12 cellular contexts compared by ENCODE assay signal in the genomic region with DNA sequence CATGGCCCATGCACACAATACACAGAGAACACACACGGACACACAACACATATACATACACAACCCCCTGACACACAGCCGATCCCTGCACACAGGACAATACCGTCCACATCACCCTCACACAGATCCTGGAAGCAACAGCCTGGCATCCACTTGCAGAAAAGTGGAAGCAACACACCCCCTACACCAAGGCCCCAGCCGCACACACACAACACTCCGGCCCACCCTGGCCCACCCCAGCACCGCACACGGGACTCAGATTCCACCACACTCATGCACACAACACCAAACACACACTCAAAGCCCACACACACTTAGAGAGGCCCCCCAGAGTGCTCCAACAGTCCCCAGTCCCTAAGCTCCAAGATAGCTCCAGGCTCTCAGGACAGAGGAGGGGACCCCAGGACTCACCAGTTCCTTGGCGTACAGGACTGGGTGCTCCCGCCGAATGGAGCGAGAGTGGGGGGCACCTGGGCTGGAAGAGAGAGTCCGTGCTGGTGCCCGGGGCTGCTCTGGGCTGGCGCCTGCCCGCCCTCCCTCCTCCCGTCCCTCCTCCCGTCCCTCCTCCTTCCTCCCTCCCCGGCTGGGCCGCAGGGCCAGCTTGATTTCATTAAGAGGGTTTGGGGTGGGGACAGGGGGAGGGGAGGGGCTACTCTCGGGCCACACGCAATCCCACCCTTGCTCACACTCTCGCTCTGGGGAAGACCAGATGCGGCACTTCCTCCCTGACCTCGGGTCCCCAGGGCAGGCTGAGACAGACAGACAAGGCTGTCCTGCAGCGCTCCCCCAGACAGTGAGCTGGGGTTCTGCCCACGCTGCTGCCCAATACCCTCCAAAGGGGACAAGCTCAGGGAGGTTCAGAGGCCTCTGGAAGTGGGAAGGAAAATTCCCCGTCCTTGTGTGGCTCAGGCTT. TPM values are rescaled to one million over a fixed set of nuclear protein-coding genes. Genes with fewer than 3 reads are reported as not detected.
A peak's percentile ranks its signal among the peaks of the same experiment; 100 is the strongest.
DNase-seq lines count a peak whose midpoint lies in the region; ATAC-seq and TF ChIP-seq lines count a peak whose summit lies in the region.
"Had no signal": no experiment of that assay in that cellular context is flagged by ENCODE, and none has a peak within 500 bp of the region (broad histone marks: within the 10 kb centered on the region; RNA-seq: fewer than 3 reads in every experiment).

A gene with protein sequence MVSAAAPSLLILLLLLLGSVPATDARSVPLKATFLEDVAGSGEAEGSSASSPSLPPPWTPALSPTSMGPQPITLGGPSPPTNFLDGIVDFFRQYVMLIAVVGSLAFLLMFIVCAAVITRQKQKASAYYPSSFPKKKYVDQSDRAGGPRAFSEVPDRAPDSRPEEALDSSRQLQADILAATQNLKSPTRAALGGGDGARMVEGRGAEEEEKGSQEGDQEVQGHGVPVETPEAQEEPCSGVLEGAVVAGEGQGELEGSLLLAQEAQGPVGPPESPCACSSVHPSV (minus strand): TSS at position 526 of the 913 bp plus-strand sequence. CDS start 5,701 bp downstream, outside the sequence.

- DNase-seq in AG20443 (ENCODE audit: low spot score): peak; percentile 90
- DNase-seq in SK-N-MC (ENCODE audit: low read depth, low spot score): no peak
- DNase-seq in foreskin fibroblast: peak; percentile 79 to 92
- DNase-seq in osteocyte (ENCODE audit: extremely low spot score, unreplicated experiment): no peak
- no peak for DNase-seq in activated CD8-positive, alpha-beta memory T cell treated with anti-CD3 and anti-CD28 coated beads, Interleukin-2, amount 50 U/mL, for 4 hours
- no peak for DNase-seq in activated CD4-positive, alpha-beta T cell treated with anti-CD3 and anti-CD28 coated beads, Interleukin-2, amount 50 U/mL, for 4 hours
- no peak for DNase-seq in RWPE1 (ENCODE audit: low spot score)
- DNase-seq: activated CD4-positive, alpha-beta T cell treated with anti-CD3 and anti-CD28 coated beads for 36 hours; naive B cell had no signal

- H3K27ac ChIP-seq in SK-N-MC: no peak within 1 kb of the TSS
- H3K27ac ChIP-seq in RWPE1: no peak within 1 kb of the TSS

- CTCF ChIA-PET in RWPE1 (lab: Yijun Ruan, JAX): interaction anchor here (0.6 kb wide), 1 partner anchor 201 kb away, joined by 5 read pairs; no protein-coding TSS in a partner anchor

- no peaks in the 10 kb centered on the region for H3K27me3 Mint-ChIP-seq in osteocyte (ENCODE audit: unreplicated experiment)
- H3K27me3 Mint-ChIP-seq: activated CD4-positive, alpha-beta T cell treated with anti-CD3 and anti-CD28 coated beads for 36 hours had no signal

- H3K27ac Mint-ChIP-seq in osteocyte (ENCODE audit: unreplicated experiment): peak within 1 kb of the TSS; percentile 45
- H3K27ac Mint-ChIP-seq: activated CD4-positive, alpha-beta T cell treated with anti-CD3 and anti-CD28 coated beads for 36 hours; dendritic cell treated with granulocyte-macrophage colony-stimulating factor and Interleukin-4, amounts not matched to agents 40 ng/mL and 50 ng/mL, for 4 days had no signal

- no peak within 1 kb of the TSS for H3K4me3 Mint-ChIP-seq in osteocyte (ENCODE audit: unreplicated experiment)
- H3K4me3 Mint-ChIP-seq: activated CD4-positive, alpha-beta T cell treated with anti-CD3 and anti-CD28 coated beads for 36 hours; dendritic cell treated with granulocyte-macrophage colony-stimulating factor and Interleukin-4, amounts not matched to agents 40 ng/mL and 50 ng/mL, for 4 days; naive B cell had no signal

- H3K4me1 Mint-ChIP-seq in osteocyte (ENCODE audit: unreplicated experiment): peaks cover 11% of the 10 kb centered on the region
- H3K4me1 Mint-ChIP-seq: activated CD4-positive, alpha-beta T cell treated with anti-CD3 and anti-CD28 coated beads for 36 hours had no signal

- no peaks in the 10 kb centered on the region for H3K9me3 Mint-ChIP-seq in osteocyte (ENCODE audit: unreplicated experiment)
- H3K9me3 Mint-ChIP-seq: dendritic cell treated with granulocyte-macrophage colony-stimulating factor and Interleukin-4, amounts not matched to agents 40 ng/mL and 50 ng/mL, for 4 days; naive B cell had no signal

- no peaks in the 10 kb centered on the region for H3K36me3 ChIP-seq in SK-N-MC (ENCODE audit: insufficient read depth, low read length)

- POLR2A ChIA-PET in RWPE1 (lab: Yijun Ruan, JAX; ENCODE audit: low non-redundant PET): no interaction called here

- H3K4me3 ChIP-seq in SK-N-MC: peak within 1 kb of the TSS; percentile 67
- peak within 1 kb of the TSS; percentile 94 to 100 for H3K4me3 ChIP-seq in foreskin fibroblast (ENCODE audit: low read depth in 1 of 2, low read length in 2 of 2)

- TF ChIP-seq CTCF in foreskin fibroblast (IDR thresholded peaks at IDR 0.05; ENCODE audit: low read depth, low read length) (no peak), osteocyte (IDR thresholded peaks at IDR 0.05) (no peak), RWPE1 (conservative IDR thresholded peaks at IDR 0.05; ENCODE audit: low read depth) (no peak)

- H3K9ac ChIP-seq in SK-N-MC (ENCODE audit: insufficient read length): peak within 1 kb of the TSS; percentile 43

- no peak for ATAC-seq in HG03097 (IDR thresholded peaks at IDR 0.05; ENCODE audit: low FRiP score, unreplicated experiment)
- ATAC-seq: activated CD4-positive, alpha-beta T cell treated with anti-CD3 and anti-CD28 coated beads for 36 hours had no signal

- no peaks in the 10 kb centered on the region for H3K36me3 Mint-ChIP-seq in osteocyte (ENCODE audit: unreplicated experiment)
- H3K36me3 Mint-ChIP-seq: naive B cell had no signal

- no peaks in the 10 kb centered on the region for H3K9me3 ChIP-seq in SK-N-MC (ENCODE audit: low read depth, low read length)

RNA-seq across cellular contexts. Expression of the gene that starts here (rescaled TPM):
- 54.0 and 58.8 TPM in 2 replicates for total RNA-seq in osteocyte
- total RNA-seq: NCI-H460 had no signal

Comparison
In these comparisons a context has a peak if more than half of its experiments do, and no peak if none do; other contexts are left out.
1. DNase-seq: peak in AG20443 (single experiment) and foreskin fibroblast (2 of 2); none in SK-N-MC (single experiment), osteocyte (single experiment), activated CD8-positive, alpha-beta memory T cell treated with anti-CD3 and anti-CD28 coated beads, Interleukin-2, amount 50 U/mL, for 4 hours (single experiment), activated CD4-positive, alpha-beta T cell treated with anti-CD3 and anti-CD28 coated beads, Interleukin-2, amount 50 U/mL, for 4 hours (0 of 2) and RWPE1 (single experiment).